In the genomic region with DNA sequence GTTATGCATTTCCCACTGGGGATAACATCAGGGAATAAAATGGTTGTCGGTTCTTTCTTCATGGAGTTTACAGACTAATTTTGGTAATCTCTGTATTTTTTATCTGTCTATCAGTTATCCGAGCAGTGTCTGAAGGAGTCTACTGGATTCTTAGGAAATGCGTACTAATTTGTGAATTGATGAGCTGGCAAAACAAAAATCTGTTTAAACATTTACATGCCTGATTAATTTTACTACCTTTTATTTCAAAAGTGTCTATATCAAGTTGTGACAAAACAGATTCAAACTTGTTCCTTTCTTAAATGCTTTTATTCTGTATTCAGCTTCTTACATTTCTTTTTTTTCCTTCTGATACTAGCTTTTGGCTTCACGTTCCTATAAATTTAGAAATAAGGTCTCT, we compare ENCODE assay signal across 21 cellular contexts. TPM values are rescaled to one million over a fixed set of nuclear protein-coding genes. Genes with fewer than 3 reads are reported as not detected.
DNase-seq lines count a peak whose midpoint lies in the region; ATAC-seq, FAIRE-seq and TF ChIP-seq lines count a peak whose summit lies in the region.
"Had no signal": no experiment of that assay in that cellular context is flagged by ENCODE, and none has a peak within 500 bp of the region (broad histone marks: within the 10 kb centered on the region; RNA-seq: fewer than 3 reads in every experiment).

No MANE protein-coding gene starts in this region.

- ATAC-seq in A549 (no peak), thoracic aorta (ENCODE audit: insufficient number of reproducible peaks, low FRiP score, low read depth) (no peak), left lung (no peak)

- H3K36me3 ChIP-seq in OCI-LY1 (ENCODE audit: insufficient read depth, low read length) = peaks cover 22% of the 10 kb centered on the region
- no peaks in the 10 kb centered on the region for H3K36me3 ChIP-seq in esophagus muscularis mucosa
- H3K36me3 ChIP-seq in thoracic aorta = no peaks in the 10 kb centered on the region
- H3K36me3 ChIP-seq in MG63 = peaks cover 3% of the 10 kb centered on the region; the same call in 1 of the 2 replicates
- H3K36me3 ChIP-seq in left lung = no peaks in the 10 kb centered on the region
- H3K36me3 ChIP-seq: BE2C had no signal

- TF ChIP-seq CTCF in A549 (IDR thresholded peaks at IDR 0.05) = no peak
- no peak for TF ChIP-seq CTCF in OCI-LY1 (IDR thresholded peaks at IDR 0.05; ENCODE audit: low read length)
- TF ChIP-seq CTCF in esophagus muscularis mucosa (IDR thresholded peaks at IDR 0.05) = no peak
- no peak for TF ChIP-seq CTCF in thoracic aorta (IDR thresholded peaks at IDR 0.05)
- no peak for TF ChIP-seq CTCF in left lung (IDR thresholded peaks at IDR 0.05)

- peaks cover 78% of the 10 kb centered on the region for H3K79me2 ChIP-seq in OCI-LY1 (ENCODE audit: insufficient read depth, low read length)

- H3K4me1 ChIP-seq in A549 (peaks cover 10% of the 10 kb centered on the region; the same call in 2 of the 3 replicates), OCI-LY1 (ENCODE audit: insufficient read depth, low read length, severe bottlenecking) (peaks cover 46% of the 10 kb centered on the region), esophagus muscularis mucosa (peaks cover 17 to 55% (median 53%) of the 10 kb centered on the region in 4 donors), thoracic aorta (ENCODE audit: control insufficient read depth in 1 of 2, low read depth in 2 of 2) (peaks cover 20 to 61% of the 10 kb centered on the region in 2 donors), left lung (peaks cover 9 to 17% of the 10 kb centered on the region in 2 donors)
- H3K4me1 ChIP-seq: BE2C had no signal

- no peaks in the 10 kb centered on the region for H3K27me3 ChIP-seq in OCI-LY1 (ENCODE audit: insufficient read depth, low read length)
- H3K27me3 ChIP-seq in esophagus muscularis mucosa = no peaks in the 10 kb centered on the region
- H3K27me3 ChIP-seq in thoracic aorta (replicated peaks; ENCODE audit: insufficient read depth) = no peaks in the 10 kb centered on the region
- no peaks in the 10 kb centered on the region for H3K27me3 ChIP-seq in MG63
- H3K27me3 ChIP-seq in left lung = peaks cover 0 to 4% of the 10 kb centered on the region in 2 donors
- H3K27me3 ChIP-seq: SJSA1 had no signal

- 90% methylated on average over 4 of the region's 4 CpGs for WGBS in A549 (ENCODE audit: missing lambda C conversion rate)
- WGBS in esophagus muscularis mucosa = 77% methylated on average over 4 of the region's 4 CpGs

- TF ChIP-seq POLR2A in A549 (IDR thresholded peaks at IDR 0.05; ENCODE audit: low read length) = no peak
- no peak for TF ChIP-seq POLR2A in esophagus muscularis mucosa (IDR thresholded peaks at IDR 0.05; ENCODE audit: low read depth)

- H3K4me2 ChIP-seq in A549 = no peak overlapping the region
- H3K4me2 ChIP-seq in OCI-LY1 (ENCODE audit: low read length) = peak overlapping the region; percentile 74; the same call in 1 of the 2 replicates

- no peak for TF ChIP-seq EP300 in A549 (IDR thresholded peaks at IDR 0.05)
- no peak for TF ChIP-seq EP300 in esophagus muscularis mucosa (IDR thresholded peaks at IDR 0.05)

- H3K9me2 ChIP-seq in OCI-LY1 (ENCODE audit: low read depth, low read length) = no peaks in the 10 kb centered on the region

- H3F3A ChIP-seq in OCI-LY1 (ENCODE audit: insufficient read depth, low read length) = no peaks in the 10 kb centered on the region

- no peak for FAIRE-seq in A549 (lab: Jason Lieb, UNC)

- CTCF ChIA-PET in A549 (lab: Yijun Ruan, JAX) = interaction anchor here (0.6 to 1.4 kb wide), 4 partner anchors 10 to 188 kb away, joined by 3 to 4 read pairs (median 4); no protein-coding TSS in a partner anchor

- H3K9me3 ChIP-seq in A549 (no peaks in the 10 kb centered on the region), OCI-LY1 (ENCODE audit: low read length) (no peaks in the 10 kb centered on the region), esophagus muscularis mucosa (no peaks in the 10 kb centered on the region), thoracic aorta (no peaks in the 10 kb centered on the region), MG63 (no peaks in the 10 kb centered on the region), left lung (no peaks in the 10 kb centered on the region)
- H3K9me3 ChIP-seq: BE2C, SJSA1 had no signal

- no peak overlapping the region for H3K9ac ChIP-seq in OCI-LY1 (ENCODE audit: low read length)

- H4K20me1 ChIP-seq in OCI-LY1 (ENCODE audit: insufficient read depth, low read length) = no peaks in the 10 kb centered on the region

- no peak overlapping the region for H3K27ac ChIP-seq in A549
- H3K27ac ChIP-seq in OCI-LY1 (ENCODE audit: low read depth, low read length, poor library complexity, severe bottlenecking) = peak overlapping the region; percentile 64
- peak overlapping the region; percentile 6 to 98 (median 22) for H3K27ac ChIP-seq in esophagus muscularis mucosa (replicated peaks in 1 of 4)
- peak overlapping the region; percentile 99 for H3K27ac ChIP-seq in thoracic aorta
- H3K27ac ChIP-seq in left lung = no peak overlapping the region
- H3K27ac ChIP-seq: SJSA1 had no signal

- TF ChIP-seq RAD21 in A549 (conservative IDR thresholded peaks at IDR 0.05 in 1 of 2, IDR thresholded peaks at IDR 0.05 in 1 of 2) = no peak

- intact Hi-C loops in esophagus muscularis mucosa (cut with DNase I) (loop anchor here (5.0 kb wide), 1 partner anchor 35 kb away; no protein-coding TSS in a partner anchor), left lung (cut with DNase I) (no loop called here)

- H3K4me3 ChIP-seq in A549 = no peak overlapping the region
- H3K4me3 ChIP-seq in OCI-LY1 (ENCODE audit: low read depth, low read length, poor library complexity, severe bottlenecking) = no peak overlapping the region
- H3K4me3 ChIP-seq in esophagus muscularis mucosa = no peak overlapping the region
- H3K4me3 ChIP-seq in thoracic aorta = peak overlapping the region; percentile 99
- H3K4me3 ChIP-seq in MG63 = no peak overlapping the region
- no peak overlapping the region for H3K4me3 ChIP-seq in left lung
- H3K4me3 ChIP-seq: SJSA1 had no signal

- DNase-seq in A549 (ENCODE audit: low read depth in 1 of 2, low spot score in 1 of 2) (no peak), esophagus muscularis mucosa (ENCODE audit: extremely low spot score) (no peak), thoracic aorta (ENCODE audit: low spot score) (no peak), MG63 (no peak), left lung (no peak), activated gamma-delta T cell treated with Interleukin-2 at 50 U/mL for 16 hours (no peak), islet precursor cell (no peak)
- DNase-seq: BE2C; CD4-positive, CD25-positive, alpha-beta regulatory T cell; COR-L47; DMS153; GDM1; HCEC 1CT; KG1; NCI-H1417 treated with DMSO at 0.1 percent for 48 hours; NCI-H187 treated with DMSO at 0.1 percent for 48 hours; NCI-H226; NCI-H524; NCI-H82 had no signal

- POLR2A ChIA-PET in A549 (lab: Yijun Ruan, JAX) = no interaction called here

- H2AFZ ChIP-seq in OCI-LY1 (ENCODE audit: low read length) = no peak overlapping the region

TF ChIP-seq in A549, 52 proteins besides CTCF, POLR2A, EP300 and RAD21:
- peak; percentile 54 for TF ChIP-seq MAFK (IDR thresholded peaks at IDR 0.05; ENCODE audit: partially characterized antibody)
- TF ChIP-seq, protein P1, sequence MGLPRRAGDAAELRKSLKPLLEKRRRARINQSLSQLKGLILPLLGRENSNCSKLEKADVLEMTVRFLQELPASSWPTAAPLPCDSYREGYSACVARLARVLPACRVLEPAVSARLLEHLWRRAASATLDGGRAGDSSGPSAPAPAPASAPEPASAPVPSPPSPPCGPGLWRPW (IDR thresholded peaks at IDR 0.05) = no peak
TF ChIP-seq in A549: peak in this region for 1.

RNA-seq across cellular contexts. Expression of gene RIMKLB, which starts 4.4 kb away (rescaled TPM):
- polyA plus RNA-seq in A549 (2011; rRNA removed) (28.2 and 43.8 TPM in 2 replicates), A549 (2017; fragmentation: RNase III; extraction: RNeasy Plus Mini Kit Qiagen cat#74134 plus additional on column Dnase treatment) (20.8 to 24.8 TPM (median 21.0 TPM) in 3 replicates)
- 15.0 and 15.4 TPM in 2 replicates for polyA plus RNA-seq in A549 (2012; cell fraction: cytosol; rRNA removed)
- polyA plus RNA-seq in A549 (2012; cell fraction: nucleus; rRNA removed) = 21.9 and 35.6 TPM in 2 replicates
- polyA minus RNA-seq in A549 (2011; rRNA and poly(A)+ RNA removed) = 22.8 and 24.8 TPM in 2 replicates
- total RNA-seq in esophagus muscularis mucosa (10 to 100 TPM; 26.6 to 34.5 (median 29.2) TPM), thoracic aorta (100 to 1,000 TPM in 1 of 2 donors, 10 to 100 TPM in 1; 87.6 to 159 TPM), left lung (10 to 100 TPM; 27.3 to 31.7 TPM)
- 7.0 and 10.0 TPM in 2 replicates for total RNA-seq in MG63 (2014; rRNA removed; shearing (Covaris generic); ENCODE audit: low replicate concordance)

RNA-seq across cellular contexts. Expression of gene MFAP5, which starts 39.5 kb away (rescaled TPM):
- polyA plus RNA-seq in A549 (2011; rRNA removed) = 0.40 and 0.48 TPM in 2 replicates
- 0.13 and 0.16 TPM in 2 replicates for polyA plus RNA-seq in A549 (2012; cell fraction: cytosol; rRNA removed)
- polyA plus RNA-seq in A549 (2012; cell fraction: nucleus; rRNA removed) = 0.07 and 0.28 TPM in 2 replicates
- polyA plus RNA-seq in A549 (2017; fragmentation: RNase III; extraction: RNeasy Plus Mini Kit Qiagen cat#74134 plus additional on column Dnase treatment) = 0.15 to 0.41 TPM (median 0.40 TPM) in 3 replicates
- polyA minus RNA-seq in A549 (2011; rRNA and poly(A)+ RNA removed) = not detected in 2 replicates
- total RNA-seq in esophagus muscularis mucosa = 100 to 1,000 TPM in 3 of 4 donors, 10 to 100 TPM in 1; 94.7 to 252 (median 177) TPM
- total RNA-seq in thoracic aorta = 100 to 1,000 TPM; 158 to 186 TPM
- total RNA-seq in MG63 (2014; rRNA removed; shearing (Covaris generic); ENCODE audit: low replicate concordance) = 39.0 and 54.5 TPM in 2 replicates
- 10 to 100 TPM in 1 of 2 donors, 1 to 10 TPM in 1; 8.3 to 12.0 TPM for total RNA-seq in left lung
- total RNA-seq: CD4-positive, CD25-positive, alpha-beta regulatory T cell had no signal
- polyA plus RNA-seq: CD4-positive, CD25-positive, alpha-beta regulatory T cell had no signal

Comparison
In these comparisons a context has a peak if more than half of its experiments do, and no peak if none do; other contexts are left out.
1. H3K27ac ChIP-seq: peak in OCI-LY1 (single experiment), esophagus muscularis mucosa (4 of 4) and thoracic aorta (2 of 2); none in A549 (0 of 2) and left lung (0 of 2).